ENCODE assay signal across 2 cellular contexts in the genomic region with DNA sequence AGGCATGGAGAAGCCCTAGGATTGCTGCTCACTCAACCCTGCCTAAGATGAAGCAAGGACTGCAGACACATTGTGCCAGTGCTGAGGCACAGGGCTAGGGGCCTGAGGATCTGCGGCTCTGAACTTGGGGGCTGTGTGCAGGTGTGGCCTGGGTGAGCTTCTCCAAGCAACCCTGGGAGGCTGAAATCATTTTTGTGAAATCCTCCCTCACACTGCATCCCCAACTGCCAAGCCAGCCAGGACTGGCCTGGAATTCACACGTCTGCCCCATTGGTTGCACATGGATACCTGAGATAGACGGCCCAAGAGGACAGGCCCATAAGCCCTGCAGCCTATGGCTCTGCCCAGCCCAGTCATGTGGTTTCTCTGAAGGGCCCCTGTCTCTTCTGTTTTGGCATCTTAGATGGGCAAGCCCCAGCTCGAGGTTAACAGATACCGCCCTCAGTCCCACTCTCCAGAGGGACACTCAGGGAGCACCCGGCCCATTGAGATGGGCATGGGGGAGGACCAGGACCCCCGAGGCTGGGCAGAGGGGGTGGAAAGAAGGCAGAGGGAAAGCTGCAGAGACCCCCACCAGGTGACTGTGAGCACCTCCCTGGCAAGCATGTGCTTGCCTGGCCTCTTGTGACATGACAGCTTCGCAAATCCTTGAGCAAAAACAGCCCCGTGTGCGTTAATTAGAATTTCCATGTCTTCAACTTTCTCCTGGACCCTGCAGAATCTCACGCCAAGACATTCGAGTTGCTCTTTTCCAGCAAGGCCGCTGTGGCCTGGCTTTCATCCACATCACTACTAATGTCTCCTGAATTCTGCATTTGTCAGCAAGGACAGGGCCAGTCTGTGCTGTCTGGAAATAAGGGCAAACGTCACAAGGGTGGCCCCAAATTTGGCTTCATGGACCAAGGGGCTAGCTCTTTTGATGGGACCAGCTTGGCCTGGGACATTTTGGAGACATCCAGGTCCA.
TF ChIP-seq lines count a peak whose summit lies in the region.

No MANE protein-coding gene starts in this region.

TF ChIP-seq in K562, 482 proteins besides CTCF, POLR2A, EP300 and RAD21:
- TF ChIP-seq POLR2G (IDR thresholded peaks at IDR 0.05; ENCODE audit: low read depth, low read length) (0 out of 2 replicates have a peak, but pooled peaks have one; percentile 2), CBX1 (IDR thresholded peaks at IDR 0.05; ENCODE audit: low read depth) (no peak), CC2D1A (IDR thresholded peaks at IDR 0.05) (no peak)
TF ChIP-seq in K562: peak in this region for 1.

TF ChIP-seq in GM23338, 12 proteins besides CTCF, POLR2A, EP300 and RAD21:
- TF ChIP-seq, protein P1, sequence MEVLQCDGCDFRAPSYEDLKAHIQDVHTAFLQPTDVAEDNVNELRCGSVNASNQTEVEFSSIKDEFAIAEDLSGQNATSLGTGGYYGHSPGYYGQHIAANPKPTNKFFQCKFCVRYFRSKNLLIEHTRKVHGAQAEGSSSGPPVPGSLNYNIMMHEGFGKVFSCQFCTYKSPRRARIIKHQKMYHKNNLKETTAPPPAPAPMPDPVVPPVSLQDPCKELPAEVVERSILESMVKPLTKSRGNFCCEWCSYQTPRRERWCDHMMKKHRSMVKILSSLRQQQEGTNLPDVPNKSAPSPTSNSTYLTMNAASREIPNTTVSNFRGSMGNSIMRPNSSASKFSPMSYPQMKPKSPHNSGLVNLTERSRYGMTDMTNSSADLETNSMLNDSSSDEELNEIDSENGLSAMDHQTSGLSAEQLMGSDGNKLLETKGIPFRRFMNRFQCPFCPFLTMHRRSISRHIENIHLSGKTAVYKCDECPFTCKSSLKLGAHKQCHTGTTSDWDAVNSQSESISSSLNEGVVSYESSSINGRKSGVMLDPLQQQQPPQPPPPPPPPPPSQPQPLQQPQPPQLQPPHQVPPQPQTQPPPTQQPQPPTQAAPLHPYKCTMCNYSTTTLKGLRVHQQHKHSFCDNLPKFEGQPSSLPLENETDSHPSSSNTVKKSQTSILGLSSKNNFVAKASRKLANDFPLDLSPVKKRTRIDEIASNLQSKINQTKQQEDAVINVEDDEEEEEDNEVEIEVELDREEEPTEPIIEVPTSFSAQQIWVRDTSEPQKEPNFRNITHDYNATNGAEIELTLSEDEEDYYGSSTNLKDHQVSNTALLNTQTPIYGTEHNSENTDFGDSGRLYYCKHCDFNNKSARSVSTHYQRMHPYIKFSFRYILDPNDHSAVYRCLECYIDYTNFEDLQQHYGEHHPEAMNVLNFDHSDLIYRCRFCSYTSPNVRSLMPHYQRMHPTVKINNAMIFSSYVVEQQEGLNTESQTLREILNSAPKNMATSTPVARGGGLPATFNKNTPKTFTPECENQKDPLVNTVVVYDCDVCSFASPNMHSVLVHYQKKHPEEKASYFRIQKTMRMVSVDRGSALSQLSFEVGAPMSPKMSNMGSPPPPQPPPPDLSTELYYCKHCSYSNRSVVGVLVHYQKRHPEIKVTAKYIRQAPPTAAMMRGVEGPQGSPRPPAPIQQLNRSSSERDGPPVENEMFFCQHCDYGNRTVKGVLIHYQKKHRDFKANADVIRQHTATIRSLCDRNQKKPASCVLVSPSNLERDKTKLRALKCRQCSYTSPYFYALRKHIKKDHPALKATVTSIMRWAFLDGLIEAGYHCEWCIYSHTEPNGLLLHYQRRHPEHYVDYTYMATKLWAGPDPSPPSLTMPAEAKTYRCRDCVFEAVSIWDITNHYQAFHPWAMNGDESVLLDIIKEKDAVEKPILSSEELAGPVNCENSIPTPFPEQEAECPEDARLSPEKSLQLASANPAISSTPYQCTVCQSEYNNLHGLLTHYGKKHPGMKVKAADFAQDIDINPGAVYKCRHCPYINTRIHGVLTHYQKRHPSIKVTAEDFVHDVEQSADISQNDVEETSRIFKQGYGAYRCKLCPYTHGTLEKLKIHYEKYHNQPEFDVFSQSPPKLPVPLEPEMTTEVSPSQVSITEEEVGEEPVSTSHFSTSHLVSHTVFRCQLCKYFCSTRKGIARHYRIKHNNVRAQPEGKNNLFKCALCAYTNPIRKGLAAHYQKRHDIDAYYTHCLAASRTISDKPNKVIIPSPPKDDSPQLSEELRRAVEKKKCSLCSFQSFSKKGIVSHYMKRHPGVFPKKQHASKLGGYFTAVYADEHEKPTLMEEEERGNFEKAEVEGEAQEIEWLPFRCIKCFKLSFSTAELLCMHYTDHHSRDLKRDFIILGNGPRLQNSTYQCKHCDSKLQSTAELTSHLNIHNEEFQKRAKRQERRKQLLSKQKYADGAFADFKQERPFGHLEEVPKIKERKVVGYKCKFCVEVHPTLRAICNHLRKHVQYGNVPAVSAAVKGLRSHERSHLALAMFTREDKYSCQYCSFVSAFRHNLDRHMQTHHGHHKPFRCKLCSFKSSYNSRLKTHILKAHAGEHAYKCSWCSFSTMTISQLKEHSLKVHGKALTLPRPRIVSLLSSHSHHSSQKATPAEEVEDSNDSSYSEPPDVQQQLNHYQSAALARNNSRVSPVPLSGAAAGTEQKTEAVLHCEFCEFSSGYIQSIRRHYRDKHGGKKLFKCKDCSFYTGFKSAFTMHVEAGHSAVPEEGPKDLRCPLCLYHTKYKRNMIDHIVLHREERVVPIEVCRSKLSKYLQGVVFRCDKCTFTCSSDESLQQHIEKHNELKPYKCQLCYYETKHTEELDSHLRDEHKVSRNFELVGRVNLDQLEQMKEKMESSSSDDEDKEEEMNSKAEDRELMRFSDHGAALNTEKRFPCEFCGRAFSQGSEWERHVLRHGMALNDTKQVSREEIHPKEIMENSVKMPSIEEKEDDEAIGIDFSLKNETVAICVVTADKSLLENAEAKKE (CRISPR knock-in tag; IDR thresholded peaks at IDR 0.05) = no peak
- no peak for TF ChIP-seq STAT1 (IDR thresholded peaks at IDR 0.05; ENCODE audit: unreplicated experiment)
- TF ChIP-seq EZH2phosphoT487 (IDR thresholded peaks at IDR 0.05; ENCODE audit: unreplicated experiment) = no peak
- no peak for TF ChIP-seq EZH2 (IDR thresholded peaks at IDR 0.05; ENCODE audit: low read depth, unreplicated experiment)
- no peak for TF ChIP-seq ZNF114 (CRISPR knock-in tag; IDR thresholded peaks at IDR 0.05)
- TF ChIP-seq NANOG (IDR thresholded peaks at IDR 0.05; ENCODE audit: borderline replicate concordance) = no peak
- no peak for TF ChIP-seq ZNF331 (CRISPR knock-in tag; IDR thresholded peaks at IDR 0.05; ENCODE audit: low read depth)
- TF ChIP-seq, protein P2, sequence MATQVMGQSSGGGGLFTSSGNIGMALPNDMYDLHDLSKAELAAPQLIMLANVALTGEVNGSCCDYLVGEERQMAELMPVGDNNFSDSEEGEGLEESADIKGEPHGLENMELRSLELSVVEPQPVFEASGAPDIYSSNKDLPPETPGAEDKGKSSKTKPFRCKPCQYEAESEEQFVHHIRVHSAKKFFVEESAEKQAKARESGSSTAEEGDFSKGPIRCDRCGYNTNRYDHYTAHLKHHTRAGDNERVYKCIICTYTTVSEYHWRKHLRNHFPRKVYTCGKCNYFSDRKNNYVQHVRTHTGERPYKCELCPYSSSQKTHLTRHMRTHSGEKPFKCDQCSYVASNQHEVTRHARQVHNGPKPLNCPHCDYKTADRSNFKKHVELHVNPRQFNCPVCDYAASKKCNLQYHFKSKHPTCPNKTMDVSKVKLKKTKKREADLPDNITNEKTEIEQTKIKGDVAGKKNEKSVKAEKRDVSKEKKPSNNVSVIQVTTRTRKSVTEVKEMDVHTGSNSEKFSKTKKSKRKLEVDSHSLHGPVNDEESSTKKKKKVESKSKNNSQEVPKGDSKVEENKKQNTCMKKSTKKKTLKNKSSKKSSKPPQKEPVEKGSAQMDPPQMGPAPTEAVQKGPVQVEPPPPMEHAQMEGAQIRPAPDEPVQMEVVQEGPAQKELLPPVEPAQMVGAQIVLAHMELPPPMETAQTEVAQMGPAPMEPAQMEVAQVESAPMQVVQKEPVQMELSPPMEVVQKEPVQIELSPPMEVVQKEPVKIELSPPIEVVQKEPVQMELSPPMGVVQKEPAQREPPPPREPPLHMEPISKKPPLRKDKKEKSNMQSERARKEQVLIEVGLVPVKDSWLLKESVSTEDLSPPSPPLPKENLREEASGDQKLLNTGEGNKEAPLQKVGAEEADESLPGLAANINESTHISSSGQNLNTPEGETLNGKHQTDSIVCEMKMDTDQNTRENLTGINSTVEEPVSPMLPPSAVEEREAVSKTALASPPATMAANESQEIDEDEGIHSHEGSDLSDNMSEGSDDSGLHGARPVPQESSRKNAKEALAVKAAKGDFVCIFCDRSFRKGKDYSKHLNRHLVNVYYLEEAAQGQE (IDR thresholded peaks at IDR 0.05; ENCODE audit: unreplicated experiment) = no peak
- TF ChIP-seq POLR2AphosphoS5 (IDR thresholded peaks at IDR 0.05; ENCODE audit: low read depth) = no peak
- no peak for TF ChIP-seq JUNB (IDR thresholded peaks at IDR 0.05; ENCODE audit: unreplicated experiment)
- TF ChIP-seq, protein P3, sequence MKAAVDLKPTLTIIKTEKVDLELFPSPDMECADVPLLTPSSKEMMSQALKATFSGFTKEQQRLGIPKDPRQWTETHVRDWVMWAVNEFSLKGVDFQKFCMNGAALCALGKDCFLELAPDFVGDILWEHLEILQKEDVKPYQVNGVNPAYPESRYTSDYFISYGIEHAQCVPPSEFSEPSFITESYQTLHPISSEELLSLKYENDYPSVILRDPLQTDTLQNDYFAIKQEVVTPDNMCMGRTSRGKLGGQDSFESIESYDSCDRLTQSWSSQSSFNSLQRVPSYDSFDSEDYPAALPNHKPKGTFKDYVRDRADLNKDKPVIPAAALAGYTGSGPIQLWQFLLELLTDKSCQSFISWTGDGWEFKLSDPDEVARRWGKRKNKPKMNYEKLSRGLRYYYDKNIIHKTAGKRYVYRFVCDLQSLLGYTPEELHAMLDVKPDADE (IDR thresholded peaks at IDR 0.05) = no peak
- TF ChIP-seq CREB1 (CRISPR knock-in tag; IDR thresholded peaks at IDR 0.05; ENCODE audit: low read depth) = no peak
